Comparison of ENCODE assay signal across 36 cellular contexts in genomic region chr12:46990211-46990610, GRCh38.
"Had no signal": no experiment of that assay in that cellular context is flagged by ENCODE, and none has a peak within 500 bp of the region (broad histone marks: within the 10 kb centered on the region; RNA-seq: fewer than 3 reads in every experiment).

No MANE protein-coding gene starts in this region.

- DNase-seq: Karpas-422, Kasumi-1, MG63, MM.1S, MV-4-11, NCI-H1048, NCI-H1092, NCI-H1092 treated with DMSO at 0.1 percent for 48 hours, NCI-H1105, NCI-H1105 treated with DMSO at 0.1 percent for 48 hours, NCI-H1417, NCI-H1417 treated with DMSO at 0.1 percent for 48 hours, NCI-H1436, NCI-H1436 treated with DMSO at 0.1 percent for 48 hours, NCI-H146, NCI-H1694, NCI-H1694 treated with DMSO at 0.1 percent for 48 hours, NCI-H187, NCI-H187 treated with DMSO at 0.1 percent for 48 hours, NCI-H1930, NCI-H2029, NCI-H2029 treated with DMSO at 0.1 percent for 48 hours, NCI-H2081, NCI-H2081 treated with DMSO at 0.1 percent for 48 hours, NCI-H2107, NCI-H2171, NCI-H2171 treated with DMSO at 0.1 percent for 48 hours, NCI-H2227 treated with DMSO at 0.1 percent for 48 hours, NCI-H226, NCI-H345, NCI-H446, NCI-H446 treated with DMSO at 0.1 percent for 48 hours, NCI-H510A, NCI-H510A treated with DMSO at 0.1 percent for 48 hours, NCI-H524, NCI-H524 treated with DMSO at 0.1 percent for 48 hours had no signal
